ENCODE assay signal across 12 cellular contexts in genomic region chr10:1662361-1663025, GRCh38.
DNase-seq lines count a peak whose midpoint lies in the region; ATAC-seq and TF ChIP-seq lines count a peak whose summit lies in the region.
"Had no signal": no experiment of that assay in that cellular context is flagged by ENCODE, and none has a peak within 500 bp of the region (broad histone marks: within the 10 kb centered on the region; RNA-seq: fewer than 3 reads in every experiment).

No MANE protein-coding gene starts in this region.

- peaks cover 9% of the 10 kb centered on the region for H3K27me3 ChIP-seq in Loucy (ENCODE audit: insufficient read depth, low read length, poor library complexity, severe bottlenecking)

- no peak for DNase-seq in activated CD8-positive, alpha-beta T cell treated with anti-CD3 and anti-CD28 coated beads for 36 hours
- no peak for DNase-seq in activated CD8-positive, alpha-beta T cell treated with anti-CD3 and anti-CD28 coated beads, Interleukin-2, amount 10 ng/mL, durations not matched to agents 7 days and 5 days
- peak; percentile 20 for DNase-seq in stimulated activated naive B cell treated with anti-CD40 and anti-IgM and Interleukin-4, amounts not matched to agents 10 μg/mL and 1 μg/mL and 100 μg/mL, for 72 hours
- no peak for DNase-seq in effector CD8-positive, alpha-beta T cell (lab: John Stamatoyannopoulos, UW)
- DNase-seq in NCI-H526 treated with DMSO at 0.1 percent for 48 hours (lab: John Stamatoyannopoulos, UW) (no peak), NCI-H2171 (lab: John Stamatoyannopoulos, UW) (no peak)
- DNase-seq: activated CD4-positive, alpha-beta memory T cell treated with anti-CD3 and anti-CD28 coated beads for 36 hours; activated effector memory CD4-positive, alpha-beta T cell treated with Interleukin-2 at 50 U/mL for 16 hours; psoas muscle; T-helper 17 cell had no signal

- no peaks in the 10 kb centered on the region for H3K4me1 Mint-ChIP-seq in activated CD8-positive, alpha-beta T cell treated with anti-CD3 and anti-CD28 coated beads for 36 hours (ENCODE audit: low read depth)
- H3K4me1 Mint-ChIP-seq in activated CD8-positive, alpha-beta T cell treated with anti-CD3 and anti-CD28 coated beads, Interleukin-2, amount 10 ng/mL, durations not matched to agents 7 days and 5 days (ENCODE audit: low read depth), result no peaks in the 10 kb centered on the region
- peaks cover 35 to 48% of the 10 kb centered on the region in 2 donors for H3K4me1 Mint-ChIP-seq in stimulated activated naive B cell treated with anti-CD40 and anti-IgM and Interleukin-4, amounts not matched to agents 10 μg/mL and 1 μg/mL and 100 μg/mL, for 72 hours

- no peak overlapping the region for H3K27ac Mint-ChIP-seq in activated CD8-positive, alpha-beta T cell treated with anti-CD3 and anti-CD28 coated beads for 36 hours
- no peak overlapping the region for H3K27ac Mint-ChIP-seq in activated CD8-positive, alpha-beta T cell treated with anti-CD3 and anti-CD28 coated beads, Interleukin-2, amount 10 ng/mL, durations not matched to agents 7 days and 5 days
- H3K27ac Mint-ChIP-seq in stimulated activated naive B cell treated with anti-CD40 and anti-IgM and Interleukin-4, amounts not matched to agents 10 μg/mL and 1 μg/mL and 100 μg/mL, for 72 hours, result peak overlapping the region; percentile 20
- H3K27ac Mint-ChIP-seq: activated CD4-positive, alpha-beta memory T cell treated with anti-CD3 and anti-CD28 coated beads for 36 hours; T-helper 17 cell had no signal

- H3K4me3 ChIP-seq in Loucy (ENCODE audit: low read length, poor library complexity, severe bottlenecking), result peak overlapping the region; percentile 66
- H3K4me3 ChIP-seq: psoas muscle had no signal

- no peaks in the 10 kb centered on the region for H3K36me3 ChIP-seq in Loucy (ENCODE audit: insufficient read depth, low read length)

- H3K4me3 Mint-ChIP-seq in activated CD8-positive, alpha-beta T cell treated with anti-CD3 and anti-CD28 coated beads for 36 hours, result no peak overlapping the region
- no peak overlapping the region for H3K4me3 Mint-ChIP-seq in activated CD8-positive, alpha-beta T cell treated with anti-CD3 and anti-CD28 coated beads, Interleukin-2, amount 10 ng/mL, durations not matched to agents 7 days and 5 days
- H3K4me3 Mint-ChIP-seq in stimulated activated naive B cell treated with anti-CD40 and anti-IgM and Interleukin-4, amounts not matched to agents 10 μg/mL and 1 μg/mL and 100 μg/mL, for 72 hours, result no peak overlapping the region
- H3K4me3 Mint-ChIP-seq: activated CD4-positive, alpha-beta memory T cell treated with anti-CD3 and anti-CD28 coated beads for 36 hours; T-helper 17 cell had no signal

- H3K79me2 ChIP-seq in Loucy (ENCODE audit: insufficient read depth, low read length), result no peaks in the 10 kb centered on the region

- no peaks in the 10 kb centered on the region for H3K9me3 ChIP-seq in Loucy (ENCODE audit: insufficient read depth, low read depth, low read length)
- H3K9me3 ChIP-seq: psoas muscle had no signal

- no peaks in the 10 kb centered on the region for H3K9me3 Mint-ChIP-seq in activated CD8-positive, alpha-beta T cell treated with anti-CD3 and anti-CD28 coated beads for 36 hours
- no peaks in the 10 kb centered on the region for H3K9me3 Mint-ChIP-seq in activated CD8-positive, alpha-beta T cell treated with anti-CD3 and anti-CD28 coated beads, Interleukin-2, amount 10 ng/mL, durations not matched to agents 7 days and 5 days (ENCODE audit: insufficient read depth)
- H3K9me3 Mint-ChIP-seq in stimulated activated naive B cell treated with anti-CD40 and anti-IgM and Interleukin-4, amounts not matched to agents 10 μg/mL and 1 μg/mL and 100 μg/mL, for 72 hours, result no peaks in the 10 kb centered on the region
- H3K9me3 Mint-ChIP-seq: activated CD4-positive, alpha-beta memory T cell treated with anti-CD3 and anti-CD28 coated beads for 36 hours had no signal

- H3K4me1 ChIP-seq in Loucy (ENCODE audit: insufficient read depth, low read length, poor library complexity, severe bottlenecking), result peaks cover 24% of the 10 kb centered on the region
- H3K4me1 ChIP-seq: psoas muscle had no signal

- H3K36me3 Mint-ChIP-seq in activated CD8-positive, alpha-beta T cell treated with anti-CD3 and anti-CD28 coated beads for 36 hours (ENCODE audit: low read depth), result no peaks in the 10 kb centered on the region
- no peaks in the 10 kb centered on the region for H3K36me3 Mint-ChIP-seq in activated CD8-positive, alpha-beta T cell treated with anti-CD3 and anti-CD28 coated beads, Interleukin-2, amount 10 ng/mL, durations not matched to agents 7 days and 5 days (ENCODE audit: low read depth)
- peaks cover 0 to 1% of the 10 kb centered on the region in 2 donors for H3K36me3 Mint-ChIP-seq in stimulated activated naive B cell treated with anti-CD40 and anti-IgM and Interleukin-4, amounts not matched to agents 10 μg/mL and 1 μg/mL and 100 μg/mL, for 72 hours
- H3K36me3 Mint-ChIP-seq: activated CD4-positive, alpha-beta memory T cell treated with anti-CD3 and anti-CD28 coated beads for 36 hours had no signal

- CTCF ChIA-PET in activated CD8-positive, alpha-beta T cell treated with anti-CD3 and anti-CD28 coated beads for 36 hours (lab: Charles Lee), result interaction anchor here (0.7 kb wide), 1 partner anchor 41 kb away, joined by 4 read pairs; no protein-coding TSS in a partner anchor
- CTCF ChIA-PET in activated CD8-positive, alpha-beta T cell treated with anti-CD3 and anti-CD28 coated beads, Interleukin-2, amount 10 ng/mL, durations not matched to agents 7 days and 5 days (lab: Charles Lee), result no interaction called here

- no peaks in the 10 kb centered on the region for H3F3A ChIP-seq in Loucy (ENCODE audit: low read depth)

- intact Hi-C loops in activated CD8-positive, alpha-beta T cell treated with anti-CD3 and anti-CD28 coated beads for 36 hours (cut with micrococcal nuclease), result no loop called here

- H4K20me1 ChIP-seq in Loucy (ENCODE audit: insufficient read depth, low read length, poor library complexity, severe bottlenecking), result no peaks in the 10 kb centered on the region

- H3K27me3 Mint-ChIP-seq in activated CD8-positive, alpha-beta T cell treated with anti-CD3 and anti-CD28 coated beads for 36 hours, result peaks cover 12% of the 10 kb centered on the region
- H3K27me3 Mint-ChIP-seq in activated CD8-positive, alpha-beta T cell treated with anti-CD3 and anti-CD28 coated beads, Interleukin-2, amount 10 ng/mL, durations not matched to agents 7 days and 5 days (ENCODE audit: low read depth), result peaks cover 8% of the 10 kb centered on the region
- H3K27me3 Mint-ChIP-seq in stimulated activated naive B cell treated with anti-CD40 and anti-IgM and Interleukin-4, amounts not matched to agents 10 μg/mL and 1 μg/mL and 100 μg/mL, for 72 hours, result peaks cover 16 to 25% of the 10 kb centered on the region in 2 donors

- POLR2A ChIA-PET in activated CD8-positive, alpha-beta T cell treated with anti-CD3 and anti-CD28 coated beads for 36 hours (lab: Charles Lee), result no interaction called here
- POLR2A ChIA-PET in activated CD8-positive, alpha-beta T cell treated with anti-CD3 and anti-CD28 coated beads, Interleukin-2, amount 10 ng/mL, durations not matched to agents 7 days and 5 days (lab: Charles Lee), result no interaction called here

- peak overlapping the region; percentile 81 for H3K4me2 ChIP-seq in Loucy (ENCODE audit: low read depth, low read length, poor library complexity, severe bottlenecking)

- peak; percentile 24 for ATAC-seq in activated CD8-positive, alpha-beta T cell treated with anti-CD3 and anti-CD28 coated beads for 36 hours
- ATAC-seq in activated CD8-positive, alpha-beta T cell treated with anti-CD3 and anti-CD28 coated beads, Interleukin-2, amount 10 ng/mL, durations not matched to agents 7 days and 5 days, result no peak
- ATAC-seq in HG02678 (IDR thresholded peaks at IDR 0.05; ENCODE audit: unreplicated experiment), result peak; percentile 35
- ATAC-seq in stimulated activated naive B cell treated with anti-CD40 and anti-IgM and Interleukin-4, amounts not matched to agents 10 μg/mL and 1 μg/mL and 100 μg/mL, for 72 hours (replicated peaks), result peak; percentile 82 to 83
- ATAC-seq: psoas muscle had no signal

- no peaks in the 10 kb centered on the region for H3K9me2 ChIP-seq in Loucy (replicated peaks; ENCODE audit: low read depth, low read length)

- TF ChIP-seq CTCF in activated CD8-positive, alpha-beta T cell treated with anti-CD3 and anti-CD28 coated beads for 36 hours (IDR thresholded peaks at IDR 0.05), result no peak
- TF ChIP-seq CTCF in Loucy (conservative IDR thresholded peaks at IDR 0.05; ENCODE audit: low read length), result no peak

- H3K9ac ChIP-seq in Loucy (ENCODE audit: low read depth, low read length, poor library complexity, severe bottlenecking), result peak overlapping the region; percentile 48

- H2AFZ ChIP-seq in Loucy (ENCODE audit: low read length), result peak overlapping the region; percentile 82
